ENCODE assay signal across 8 cellular contexts in genomic region chr17:64837018-64837761, GRCh38.
DNase-seq lines count a peak whose midpoint lies in the region; ATAC-seq and TF ChIP-seq lines count a peak whose summit lies in the region.
"Not testable (repeated sequence)": the region's sequence is repeated elsewhere in the genome, so short reads cannot be mapped to it uniquely, and the experiment has no call there.

No MANE protein-coding gene starts in this region.

- peak overlapping the region; percentile 88 to 98 (median 97) for H3K27ac Mint-ChIP-seq in IgD-negative memory B cell
- peak overlapping the region; percentile 83 to 97 (median 94) for H3K27ac Mint-ChIP-seq in naive thymus-derived CD4-positive, alpha-beta T cell

- peak overlapping the region; percentile 58 for H3K4me3 ChIP-seq in fibroblast of mammary gland (ENCODE audit: control insufficient read depth, low read depth, low read length)
- peak overlapping the region; percentile 72 for H3K4me3 ChIP-seq in naive thymus-derived CD4-positive, alpha-beta T cell (ENCODE audit: low read length)

- H3K36me3 ChIP-seq in naive thymus-derived CD4-positive, alpha-beta T cell (ENCODE audit: control insufficient read depth in 2 of 3, insufficient read depth in 3 of 3, low read length in 3 of 3), result not testable (repeated sequence)

- not testable (repeated sequence) for H3K4me1 ChIP-seq in naive thymus-derived CD4-positive, alpha-beta T cell (ENCODE audit: control insufficient read depth in 2 of 2, insufficient read depth in 2 of 2, low read length in 2 of 2)

- POLR2A ChIA-PET in naive thymus-derived CD4-positive, alpha-beta T cell (lab: Charles Lee), result interaction anchor here (0.7 to 1.4 kb wide), 3 partner anchors 123 to 331 kb away, joined by 3 to 5 read pairs (median 4); partner anchors contain the start of genes CEP95 and DDX5

- DNase-seq in DMS53 treated with DMSO at 0.1 percent for 48 hours (lab: John Stamatoyannopoulos, UW; ENCODE audit: unreplicated experiment) (peak; percentile 44), RKO (ENCODE audit: low spot score) (peak; percentile 81), fibroblast of mammary gland (ENCODE audit: low read depth) (peak; percentile 65)
- peak; percentile 73 to 80 for DNase-seq in activated T-helper 1 cell treated with anti-CD3 and anti-CD28 coated beads, Interleukin-2, amount 50 U/mL, for 16 hours (ENCODE audit: low read depth in 1 of 2, low spot score in 1 of 2)
- DNase-seq in naive thymus-derived CD4-positive, alpha-beta T cell, result peak; percentile 76 to 87 (median 86)
- peak; percentile 61 to 81 for DNase-seq in stimulated activated CD8-positive, alpha-beta memory T cell treated with anti-CD3 and anti-CD28 coated beads, Interleukin-7, amount 100 ng/mL, for 4 hours (ENCODE audit: low read depth in 2 of 2)

- intact Hi-C loops in naive thymus-derived CD4-positive, alpha-beta T cell (cut with micrococcal nuclease), result loop anchor here (2.0 kb wide), 2 partner anchors 56 to 60 kb away; no protein-coding TSS in a partner anchor

- not testable (repeated sequence) for H3K36me3 Mint-ChIP-seq in IgD-negative memory B cell; naive thymus-derived CD4-positive, alpha-beta T cell

- TF ChIP-seq CTCF in fibroblast of mammary gland (conservative IDR thresholded peaks at IDR 0.05; ENCODE audit: control insufficient read depth, insufficient read depth, low read depth, low read length), result not testable (repeated sequence)

- not testable (repeated sequence) for H3K27me3 ChIP-seq in naive thymus-derived CD4-positive, alpha-beta T cell (ENCODE audit: control insufficient read depth in 2 of 2, insufficient read depth in 2 of 2, low read length in 2 of 2)

- ATAC-seq in GM21717 (IDR thresholded peaks at IDR 0.05; ENCODE audit: unreplicated experiment), result peak; percentile 92
- peak; percentile 97 for ATAC-seq in naive thymus-derived CD4-positive, alpha-beta T cell

- CTCF ChIA-PET in naive thymus-derived CD4-positive, alpha-beta T cell (lab: Charles Lee), result not testable (repeated sequence)

- H3K9me3 ChIP-seq in naive thymus-derived CD4-positive, alpha-beta T cell (ENCODE audit: control insufficient read depth in 2 of 3, low read length in 3 of 3), result not testable (repeated sequence)

- H3K4me1 Mint-ChIP-seq in IgD-negative memory B cell, result peaks cover 5 to 17% (median 11%) of the 10 kb centered on the region in 3 donors
- peaks cover 0 to 28% (median 23%) of the 10 kb centered on the region in 7 donors for H3K4me1 Mint-ChIP-seq in naive thymus-derived CD4-positive, alpha-beta T cell

- H3K27me3 Mint-ChIP-seq in IgD-negative memory B cell; naive thymus-derived CD4-positive, alpha-beta T cell: not testable (repeated sequence)

- peak overlapping the region; percentile 88 to 98 (median 92) for H3K4me3 Mint-ChIP-seq in IgD-negative memory B cell
- H3K4me3 Mint-ChIP-seq in naive thymus-derived CD4-positive, alpha-beta T cell, result peak overlapping the region; percentile 89 to 100 (median 93)

- peak overlapping the region; percentile 89 for H3K27ac ChIP-seq in naive thymus-derived CD4-positive, alpha-beta T cell (ENCODE audit: low read depth, low read length)

- H3K9me3 Mint-ChIP-seq in IgD-negative memory B cell; naive thymus-derived CD4-positive, alpha-beta T cell: not testable (repeated sequence)

Comparison
In these comparisons a context has a peak if more than half of its experiments do, and no peak if none do; other contexts are left out.
1. Peak in every context shown above with its lines: DNase-seq, ATAC-seq, H3K4me3 ChIP-seq and H3K27ac ChIP-seq.